ENCODE assay signal across 27 cellular contexts in genomic region chr7:28556036-28556435, GRCh38.
"Had no signal": no experiment of that assay in that cellular context is flagged by ENCODE, and none has a peak within 500 bp of the region (broad histone marks: within the 10 kb centered on the region; RNA-seq: fewer than 3 reads in every experiment).

No MANE protein-coding gene starts in this region.

- H3K27ac ChIP-seq: ascending aorta, body of pancreas, Peyer's patch, RWPE1, VCaP had no signal

- H3K36me3 ChIP-seq: ascending aorta, Peyer's patch had no signal

- H3K27me3 ChIP-seq: ascending aorta, body of pancreas, Peyer's patch had no signal

- H3K4me3 ChIP-seq: ascending aorta, body of pancreas, K562, Peyer's patch had no signal

- H3K9me3 ChIP-seq: ascending aorta, body of pancreas, Peyer's patch had no signal

- ATAC-seq: activated naive CD4-positive, alpha-beta T cell treated with anti-CD3 and anti-CD28 coated beads, Interleukin-2, amount 50 U/mL, for 72 hours; activated naive CD8-positive, alpha-beta T cell treated with anti-CD3 and anti-CD28 coated beads, Interleukin-2, amount 50 U/mL, for 24 hours; activated T-cell treated with anti-CD3 and anti-CD28 coated beads, Interleukin-2, amount 50 U/mL, for 4 hours; body of pancreas; K562; T-cell had no signal

- DNase-seq: activated CD4-positive, alpha-beta memory T cell treated with anti-CD3 and anti-CD28 coated beads for 36 hours; activated CD4-positive, alpha-beta T cell treated with anti-CD3 and anti-CD28 coated beads, Interleukin-2, amount 10 ng/mL, durations not matched to agents 7 days and 5 days; activated CD4-positive, CD25-positive, alpha-beta regulatory T cell; activated CD8-positive, alpha-beta memory T cell treated with anti-CD3 and anti-CD28 coated beads for 24 hours; activated effector memory CD4-positive, alpha-beta T cell treated with anti-CD3 and anti-CD28 coated beads, Interleukin-2, amount 50 U/mL, for 16 hours; activated naive CD4-positive, alpha-beta T cell treated with Interleukin-2 at 50 U/mL for 16 hours; activated naive CD8-positive, alpha-beta T cell treated with anti-CD3 and anti-CD28 coated beads, Interleukin-2, amount 50 U/mL, for 24 hours; activated T-cell treated with anti-CD3 and anti-CD28 coated beads, Interleukin-2, amount 50 U/mL, for 4 hours; amniotic stem cell; body of pancreas; Karpas-422; MM.1S; NCI-H1105; NCI-H1436; NCI-H1694 treated with DMSO at 0.1 percent for 48 hours; NCI-H2029 treated with DMSO at 0.1 percent for 48 hours; NCI-H446 treated with DMSO at 0.1 percent for 48 hours; NCI-H526; NCI-H82; Peyer's patch; Right ventricle myocardium superior; T-cell had no signal

- FAIRE-seq: K562 had no signal

- H3K4me1 ChIP-seq: Peyer's patch had no signal
